Comparison of ENCODE assay signal across 8 cellular contexts in genomic region chr10:16816830-16817124, GRCh38. TPM values are rescaled to one million over a fixed set of nuclear protein-coding genes. Genes with fewer than 3 reads are reported as not detected.
A peak's percentile ranks its signal among the peaks of the same experiment; 100 is the strongest.
DNase-seq lines count a peak whose midpoint lies in the region; ATAC-seq and TF ChIP-seq lines count a peak whose summit lies in the region.

No MANE protein-coding gene starts in this region.

- WGBS in prostate gland: 1% methylated on average over 12 of the region's 12 CpGs

- no peak overlapping the region for H3K27ac ChIP-seq in SU-DHL-6 (ENCODE audit: low read depth, low read length)
- H3K27ac ChIP-seq in prostate gland: peak overlapping the region; percentile 58 to 65

- DNase-seq in fibroblast of pulmonary artery (ENCODE audit: low read depth) (no peak), prostate gland (ENCODE audit: low spot score) (no peak), NCI-H748 treated with DMSO at 0.1 percent for 48 hours (lab: John Stamatoyannopoulos, UW) (no peak), Ammon's horn (ENCODE audit: low spot score) (no peak)

- TF ChIP-seq CTCF in SU-DHL-6 (IDR thresholded peaks at IDR 0.05; ENCODE audit: insufficient read depth, low read length, poor library complexity, severe bottlenecking) (no peak), fibroblast of pulmonary artery (IDR thresholded peaks at IDR 0.05; ENCODE audit: low read length, missing control alignments) (no peak), prostate gland (IDR thresholded peaks at IDR 0.05) (no peak)

- H4K20me1 ChIP-seq in SU-DHL-6 (ENCODE audit: low read depth, low read length): no peaks in the 10 kb centered on the region

- H3K9me2 ChIP-seq in SU-DHL-6 (replicated peaks; ENCODE audit: insufficient read depth, low read length): no peaks in the 10 kb centered on the region

- no peaks in the 10 kb centered on the region for H3K27me3 ChIP-seq in SU-DHL-6 (ENCODE audit: low read length)
- no peaks in the 10 kb centered on the region for H3K27me3 ChIP-seq in prostate gland (replicated peaks; ENCODE audit: insufficient read depth)

- H3K4me1 ChIP-seq in ES-I3 (ENCODE audit: insufficient read depth, low read length): no peaks in the 10 kb centered on the region
- H3K4me1 ChIP-seq in prostate gland (replicated peaks): no peaks in the 10 kb centered on the region

- no peak for TF ChIP-seq POLR2A in prostate gland (IDR thresholded peaks at IDR 0.05)

- peak overlapping the region; percentile 94 for H3K4me2 ChIP-seq in SU-DHL-6 (ENCODE audit: low read depth, low read length, poor library complexity, severe bottlenecking)

- H3K36me3 ChIP-seq in ES-I3 (ENCODE audit: insufficient read depth, low read length) (no peaks in the 10 kb centered on the region), SU-DHL-6 (ENCODE audit: low read length) (no peaks in the 10 kb centered on the region), prostate gland (no peaks in the 10 kb centered on the region)

- H3K79me2 ChIP-seq in SU-DHL-6 (ENCODE audit: insufficient read depth, low read length): peaks cover 44% of the 10 kb centered on the region

- no peaks in the 10 kb centered on the region for H3F3A ChIP-seq in SU-DHL-6 (ENCODE audit: insufficient read depth)

- H3K4me3 ChIP-seq in SU-DHL-6 (ENCODE audit: insufficient read depth, low read length, poor library complexity, severe bottlenecking) (peak overlapping the region; percentile 67), fibroblast of pulmonary artery (replicated peaks; ENCODE audit: low read depth, low read length) (peak overlapping the region; percentile 87), prostate gland (peak overlapping the region; percentile 59 to 72)

- ATAC-seq in HG03097 (IDR thresholded peaks at IDR 0.05; ENCODE audit: low FRiP score, unreplicated experiment) (no peak), GM18909 (IDR thresholded peaks at IDR 0.05; ENCODE audit: poor library complexity, unreplicated experiment) (no peak)

- H3K9me3 ChIP-seq in ES-I3 (ENCODE audit: control insufficient read depth, insufficient read depth, low read length) (0 out of 2 replicates have a peak, but pooled peaks cover 2% of the 10 kb centered on the region), SU-DHL-6 (ENCODE audit: insufficient read depth, low read length) (peaks cover 4% of the 10 kb centered on the region; the same call in 1 of the 2 replicates), prostate gland (no peaks in the 10 kb centered on the region)

- H3K9ac ChIP-seq in ES-I3 (ENCODE audit: low read depth, low read length) (peak overlapping the region; percentile 77), SU-DHL-6 (ENCODE audit: low read length) (peak overlapping the region; percentile 72)

- peak overlapping the region; percentile 39 for H2AFZ ChIP-seq in SU-DHL-6 (ENCODE audit: low read depth, low read length, severe bottlenecking)

- intact Hi-C loops in prostate gland (cut with DNase I): no loop called here

RNA-seq across cellular contexts. Expression of gene RSU1, which starts 0.4 kb away (rescaled TPM):
- total RNA-seq in prostate gland: 10 to 100 TPM; 32.2 to 49.3 TPM
